In the genomic region with DNA sequence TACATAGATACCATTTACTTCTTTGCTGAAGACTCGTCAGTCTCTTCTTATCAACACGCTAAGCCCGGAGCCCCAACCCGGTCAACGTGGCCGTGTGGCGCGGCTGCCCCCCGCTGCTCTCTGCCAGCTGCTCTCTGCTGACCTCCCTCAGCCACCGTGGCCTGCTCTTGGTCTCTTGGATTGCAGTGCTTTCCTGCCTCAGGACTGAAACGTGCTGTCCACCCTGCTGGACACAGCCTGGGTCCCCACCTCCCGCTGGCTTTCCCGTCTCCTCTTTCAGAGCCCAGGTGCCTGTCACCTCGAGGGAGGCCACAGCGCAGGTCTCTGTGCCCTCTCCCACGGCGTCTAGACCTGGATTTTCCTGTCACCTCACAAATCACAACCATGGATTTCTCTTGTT, we compare ENCODE assay signal across 18 cellular contexts.
"Had no signal": no experiment of that assay in that cellular context is flagged by ENCODE, and none has a peak within 500 bp of the region (broad histone marks: within the 10 kb centered on the region; RNA-seq: fewer than 3 reads in every experiment).

No MANE protein-coding gene starts in this region.

- H3K9ac ChIP-seq: parathyroid adenoma had no signal

- H3K4me3 ChIP-seq: coronary artery, right atrium auricular region, sigmoid colon, skin epidermis, testis, tibial nerve had no signal

- DNase-seq: effector CD4-positive, alpha-beta T cell; islet precursor cell; mammary epithelial cell; naive thymus-derived CD8-positive, alpha-beta T cell; occipital lobe; sigmoid colon; stimulated activated CD4-positive, alpha-beta T cell treated with anti-CD3 and anti-CD28 coated beads, Interleukin-2, amount 100 ng/mL, for 24 hours; stimulated activated CD4-positive, alpha-beta T cell treated with anti-CD3 and anti-CD28 coated beads, Interleukin-4, amount 100 ng/mL, for 4 hours; stimulated activated naive B cell treated with anti-CD40 and anti-IgM and Interleukin-4, amounts not matched to agents 10 μg/mL and 1 μg/mL and 100 μg/mL, for 72 hours; stimulated activated naive CD8-positive, alpha-beta T cell treated with anti-CD3 and anti-CD28 coated beads, Interleukin-15, amount 100 ng/mL, for 72 hours; testis had no signal

- H3K4me3 Mint-ChIP-seq: naive thymus-derived CD8-positive, alpha-beta T cell; stimulated activated naive B cell treated with anti-CD40 and anti-IgM and Interleukin-4, amounts not matched to agents 10 μg/mL and 1 μg/mL and 100 μg/mL, for 72 hours; stimulated activated naive CD8-positive, alpha-beta T cell treated with anti-CD3 and anti-CD28 coated beads, Interleukin-15, amount 100 ng/mL, for 72 hours had no signal

- H2AFZ ChIP-seq: parathyroid adenoma had no signal

- H3K9me3 Mint-ChIP-seq: naive thymus-derived CD8-positive, alpha-beta T cell; neural crest cell; stimulated activated naive CD8-positive, alpha-beta T cell treated with anti-CD3 and anti-CD28 coated beads, Interleukin-15, amount 100 ng/mL, for 72 hours had no signal

- H3K36me3 Mint-ChIP-seq: naive thymus-derived CD8-positive, alpha-beta T cell; stimulated activated naive B cell treated with anti-CD40 and anti-IgM and Interleukin-4, amounts not matched to agents 10 μg/mL and 1 μg/mL and 100 μg/mL, for 72 hours had no signal

- H3K9me3 ChIP-seq: right atrium auricular region, sigmoid colon, testis, tibial nerve had no signal

- H3K4me1 ChIP-seq: parathyroid adenoma, right atrium auricular region, sigmoid colon, testis had no signal

- H3K4me1 Mint-ChIP-seq: stimulated activated naive B cell treated with anti-CD40 and anti-IgM and Interleukin-4, amounts not matched to agents 10 μg/mL and 1 μg/mL and 100 μg/mL, for 72 hours; stimulated activated naive CD8-positive, alpha-beta T cell treated with anti-CD3 and anti-CD28 coated beads, Interleukin-15, amount 100 ng/mL, for 72 hours had no signal

- H3K27ac Mint-ChIP-seq: naive thymus-derived CD8-positive, alpha-beta T cell; stimulated activated naive B cell treated with anti-CD40 and anti-IgM and Interleukin-4, amounts not matched to agents 10 μg/mL and 1 μg/mL and 100 μg/mL, for 72 hours had no signal

- H3K27ac ChIP-seq: coronary artery, parathyroid adenoma, right atrium auricular region, sigmoid colon, skin epidermis, testis, tibial nerve had no signal

- H3K36me3 ChIP-seq: right atrium auricular region, sigmoid colon, tibial nerve had no signal

- H3K27me3 ChIP-seq: right atrium auricular region, testis had no signal

- H3K79me2 ChIP-seq: parathyroid adenoma had no signal

- ATAC-seq: left lobe of liver; naive thymus-derived CD8-positive, alpha-beta T cell; stimulated activated naive B cell treated with anti-CD40 and anti-IgM and Interleukin-4, amounts not matched to agents 10 μg/mL and 1 μg/mL and 100 μg/mL, for 72 hours; stimulated activated naive CD8-positive, alpha-beta T cell treated with anti-CD3 and anti-CD28 coated beads, Interleukin-15, amount 100 ng/mL, for 72 hours had no signal
